In genomic region chr5:18112066-18112465, GRCh38 we compare ENCODE assay signal across 37 cellular contexts.
"Had no signal": no experiment of that assay in that cellular context is flagged by ENCODE, and none has a peak within 500 bp of the region (broad histone marks: within the 10 kb centered on the region; RNA-seq: fewer than 3 reads in every experiment).

No MANE protein-coding gene starts in this region.

- H3K36me3 Mint-ChIP-seq: activated CD4-positive, alpha-beta memory T cell treated with anti-CD3 and anti-CD28 coated beads for 36 hours; activated naive CD8-positive, alpha-beta T cell treated with anti-CD3 and anti-CD28 coated beads for 36 hours had no signal

- H3K4me1 Mint-ChIP-seq: activated B cell treated with CpG ODN at 0.5 μM for 24 hours; activated CD4-positive, alpha-beta T cell treated with anti-CD3 and anti-CD28 coated beads, Interleukin-2, amount 10 ng/mL, durations not matched to agents 24 days and 14 days; activated naive CD8-positive, alpha-beta T cell treated with anti-CD3 and anti-CD28 coated beads for 36 hours; activated T-helper 17 cell treated with anti-CD3 and anti-CD28 coated beads, Interleukin-2, amount 50 U/mL, for 72 hours had no signal

- H3K36me3 ChIP-seq: adrenal gland, brain microvascular endothelial cell, breast epithelium had no signal

- DNase-seq: activated B cell treated with CpG ODN at 0.5 μM for 24 hours; activated CD4-positive, alpha-beta memory T cell treated with anti-CD3 and anti-CD28 coated beads for 36 hours; activated CD4-positive, alpha-beta T cell treated with anti-CD3 and anti-CD28 coated beads for 4 hours; activated CD4-positive, alpha-beta T cell treated with anti-CD3 and anti-CD28 coated beads, Interleukin-2, amount 10 ng/mL, durations not matched to agents 24 days and 14 days; activated CD4-positive, alpha-beta T cell treated with anti-CD3 and anti-CD28 coated beads, Interleukin-2, amount 50 U/mL, for 1 hour; activated CD4-positive, alpha-beta T cell treated with anti-CD3 and anti-CD28 coated beads, Interleukin-2, amount 50 U/mL, for 4 hours; activated CD4-positive, CD25-positive, alpha-beta regulatory T cell treated with anti-CD3 and anti-CD28 coated beads, Interleukin-2, amount 50 U/mL, for 72 hours; activated CD8-positive, alpha-beta memory T cell treated with anti-CD3 and anti-CD28 coated beads, Interleukin-2, amount 50 U/mL, for 4 hours; activated CD8-positive, alpha-beta T cell treated with anti-CD3 and anti-CD28 coated beads for 36 hours; activated effector memory CD4-positive, alpha-beta T cell treated with anti-CD3 and anti-CD28 coated beads, Interleukin-2, amount 50 U/mL, for 16 hours; activated gamma-delta T cell treated with Interleukin-2 at 50 U/mL for 16 hours; activated naive CD4-positive, alpha-beta T cell; activated naive CD4-positive, alpha-beta T cell treated with anti-CD3 and anti-CD28 coated beads for 36 hours; activated naive CD4-positive, alpha-beta T cell treated with anti-CD3 and anti-CD28 coated beads, Interleukin-2, amount 50 U/mL, for 16 hours; activated naive CD8-positive, alpha-beta T cell treated with anti-CD3 and anti-CD28 coated beads for 36 hours; activated T-cell treated with anti-CD3 and anti-CD28 coated beads for 4 hours; activated T-cell treated with anti-CD3 and anti-CD28 coated beads, Interleukin-2, amount 50 U/mL, for 1 hour; activated T-cell treated with anti-CD3 and anti-CD28 coated beads, Interleukin-2, amount 50 U/mL, for 4 hours; activated T-cell treated with anti-CD3 and anti-CD28 coated beads, Interleukin-2, amount 50 U/mL, for 72 hours; adrenal gland; amniotic stem cell; aorta; body of pancreas; brain microvascular endothelial cell; central memory CD4-positive, alpha-beta T cell; T-helper 1 cell; T-helper 2 cell; T-helper 9 cell had no signal

- H3K9me3 Mint-ChIP-seq: activated B cell treated with CpG ODN at 0.5 μM for 24 hours had no signal

- H3K27me3 Mint-ChIP-seq: activated B cell treated with CpG ODN at 0.5 μM for 24 hours; activated CD4-positive, alpha-beta memory T cell treated with anti-CD3 and anti-CD28 coated beads for 36 hours; activated CD4-positive, alpha-beta T cell treated with anti-CD3 and anti-CD28 coated beads, Interleukin-2, amount 10 ng/mL, durations not matched to agents 24 days and 14 days; activated CD8-positive, alpha-beta T cell treated with anti-CD3 and anti-CD28 coated beads for 36 hours; activated naive CD8-positive, alpha-beta T cell treated with anti-CD3 and anti-CD28 coated beads for 36 hours; activated T-helper 17 cell treated with anti-CD3 and anti-CD28 coated beads, Interleukin-2, amount 50 U/mL, for 72 hours had no signal

- H3K4me1 ChIP-seq: adrenal gland, body of pancreas, breast epithelium had no signal

- H3K27ac Mint-ChIP-seq: activated B cell treated with CpG ODN at 0.5 μM for 24 hours; activated CD4-positive, alpha-beta memory T cell treated with anti-CD3 and anti-CD28 coated beads for 36 hours; activated CD4-positive, alpha-beta T cell treated with anti-CD3 and anti-CD28 coated beads, Interleukin-2, amount 10 ng/mL, durations not matched to agents 24 days and 14 days; activated CD8-positive, alpha-beta T cell treated with anti-CD3 and anti-CD28 coated beads for 36 hours; activated naive CD4-positive, alpha-beta T cell treated with anti-CD3 and anti-CD28 coated beads for 36 hours; activated naive CD4-positive, alpha-beta T cell treated with anti-CD3 and anti-CD28 coated beads, Interleukin-2, amount 50 U/mL, for 72 hours; activated naive CD8-positive, alpha-beta T cell treated with anti-CD3 and anti-CD28 coated beads for 36 hours; activated T-cell treated with anti-CD3 and anti-CD28 coated beads, Interleukin-2, amount 50 U/mL, for 72 hours; activated T-helper 1 cell treated with anti-CD3 and anti-CD28 coated beads, Interleukin-12 subunit alpha, Interleukin-12 subunit beta, Interleukin-2, Interleukin-4 antibody, amounts not matched to agents 30 ng/mL and 10 ng/mL and 1 ng/mL, durations not matched to agents 14 hours and 24 hours and 36 hours; activated T-helper 17 cell treated with anti-CD3 and anti-CD28 coated beads, Interleukin-2, amount 50 U/mL, for 72 hours; T-helper 1 cell treated with Interleukin-12 subunit alpha and Interleukin-12 subunit beta and Interleukin-4 antibody, amounts not matched to agents 30 μg/mL and 1 μg/mL, for 36 hours; T-helper 2 cell treated with Interferon-gamma antibody and Interleukin-4, amounts not matched to agents 5 μg/mL and 100 μg/mL, for 36 hours had no signal

- ATAC-seq: activated CD8-positive, alpha-beta T cell treated with anti-CD3 and anti-CD28 coated beads for 36 hours; activated naive CD4-positive, alpha-beta T cell treated with anti-CD3 and anti-CD28 coated beads, Interleukin-2, amount 50 U/mL, for 72 hours; activated T-cell treated with anti-CD3 and anti-CD28 coated beads, Interleukin-2, amount 50 U/mL, for 4 hours; activated T-cell treated with anti-CD3 and anti-CD28 coated beads, Interleukin-2, amount 50 U/mL, for 72 hours; activated T-helper 17 cell treated with anti-CD3 and anti-CD28 coated beads, Interleukin-2, amount 50 U/mL, for 72 hours; body of pancreas had no signal

- H3K4me3 ChIP-seq: adrenal gland, body of pancreas, breast epithelium had no signal

- H3K27ac ChIP-seq: adrenal gland, body of pancreas, brain microvascular endothelial cell, breast epithelium, VCaP had no signal

- H3K4me3 Mint-ChIP-seq: activated B cell treated with CpG ODN at 0.5 μM for 24 hours; activated CD4-positive, alpha-beta memory T cell treated with anti-CD3 and anti-CD28 coated beads for 36 hours; activated CD4-positive, alpha-beta T cell treated with anti-CD3 and anti-CD28 coated beads, Interleukin-2, amount 10 ng/mL, durations not matched to agents 24 days and 14 days; activated CD8-positive, alpha-beta T cell treated with anti-CD3 and anti-CD28 coated beads for 36 hours; activated naive CD4-positive, alpha-beta T cell treated with anti-CD3 and anti-CD28 coated beads for 36 hours; activated naive CD8-positive, alpha-beta T cell treated with anti-CD3 and anti-CD28 coated beads for 36 hours; activated T-cell treated with anti-CD3 and anti-CD28 coated beads, Interleukin-2, amount 50 U/mL, for 4 hours; activated T-cell treated with anti-CD3 and anti-CD28 coated beads, Interleukin-2, amount 50 U/mL, for 72 hours; activated T-helper 1 cell treated with anti-CD3 and anti-CD28 coated beads, Interleukin-12 subunit alpha, Interleukin-12 subunit beta, Interleukin-2, Interleukin-4 antibody, amounts not matched to agents 30 ng/mL and 10 ng/mL and 1 ng/mL, durations not matched to agents 14 hours and 24 hours and 36 hours; activated T-helper 17 cell treated with anti-CD3 and anti-CD28 coated beads, Interleukin-2, amount 50 U/mL, for 72 hours; T-helper 1 cell treated with Interleukin-12 subunit alpha and Interleukin-12 subunit beta and Interleukin-4 antibody, amounts not matched to agents 30 μg/mL and 1 μg/mL, for 36 hours; T-helper 2 cell treated with Interferon-gamma antibody and Interleukin-4, amounts not matched to agents 5 μg/mL and 100 μg/mL, for 36 hours had no signal

- H3K27me3 ChIP-seq: adrenal gland, body of pancreas, brain microvascular endothelial cell, breast epithelium had no signal

- H3K9me3 ChIP-seq: adrenal gland, body of pancreas, breast epithelium had no signal

- FAIRE-seq: astrocyte, TTC549 had no signal
